26 cellular contexts compared by ENCODE assay signal in the genomic region with DNA sequence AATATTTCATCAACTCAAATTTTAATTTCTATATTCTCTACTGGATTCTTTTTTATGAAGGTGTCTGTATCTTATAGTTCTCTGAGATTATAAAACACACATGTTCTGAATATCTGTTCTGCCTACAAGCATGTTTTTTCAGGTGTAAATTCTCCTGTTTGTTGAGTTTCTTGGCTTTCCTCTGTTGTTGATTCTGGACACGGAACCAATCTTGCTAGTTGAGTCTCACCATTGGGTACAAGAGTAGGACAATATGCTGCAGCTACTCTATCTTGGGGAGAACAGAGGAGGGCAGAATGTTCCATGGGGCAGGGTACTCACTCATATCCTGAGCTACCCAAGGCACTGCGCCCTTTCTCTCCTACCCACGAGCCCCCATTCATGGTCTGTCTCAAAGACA.
"Had no signal": no experiment of that assay in that cellular context is flagged by ENCODE, and none has a peak within 500 bp of the region (broad histone marks: within the 10 kb centered on the region; RNA-seq: fewer than 3 reads in every experiment).

No MANE protein-coding gene starts in this region.

- H3K9me3 ChIP-seq: SJSA1 had no signal

- H3K36me3 Mint-ChIP-seq: IgD-negative memory B cell, T-cell had no signal

- H3K27ac ChIP-seq: KMS-11, SJSA1, SK-N-MC had no signal

- H3K4me3 Mint-ChIP-seq: IgD-negative memory B cell, T-cell had no signal

- H3K9me3 Mint-ChIP-seq: IgD-negative memory B cell, T-cell had no signal

- ATAC-seq: HepG2, K562, T-cell had no signal

- H3K4me1 Mint-ChIP-seq: T-cell had no signal

- H3K4me3 ChIP-seq: K562, SJSA1, SK-N-MC had no signal

- H3K27me3 ChIP-seq: SJSA1 had no signal

- H3K27ac Mint-ChIP-seq: IgD-negative memory B cell, T-cell had no signal

- DNase-seq: Kasumi-1, MM.1S, MV-4-11, NCI-H1048, NCI-H1105 treated with DMSO at 0.1 percent for 48 hours, NCI-H1417 treated with DMSO at 0.1 percent for 48 hours, NCI-H146, NCI-H1694 treated with DMSO at 0.1 percent for 48 hours, NCI-H1930, NCI-H2081, NCI-H2107, NCI-H2227 treated with DMSO at 0.1 percent for 48 hours, NCI-H524 treated with DMSO at 0.1 percent for 48 hours, NCI-H69, NCI-H774, Right ventricle myocardium superior, RPMI8226, SIG-M5, SW 1271, T-cell had no signal

- H3K36me3 ChIP-seq: SJSA1 had no signal
